2 cellular contexts compared by ENCODE assay signal in the genomic region with DNA sequence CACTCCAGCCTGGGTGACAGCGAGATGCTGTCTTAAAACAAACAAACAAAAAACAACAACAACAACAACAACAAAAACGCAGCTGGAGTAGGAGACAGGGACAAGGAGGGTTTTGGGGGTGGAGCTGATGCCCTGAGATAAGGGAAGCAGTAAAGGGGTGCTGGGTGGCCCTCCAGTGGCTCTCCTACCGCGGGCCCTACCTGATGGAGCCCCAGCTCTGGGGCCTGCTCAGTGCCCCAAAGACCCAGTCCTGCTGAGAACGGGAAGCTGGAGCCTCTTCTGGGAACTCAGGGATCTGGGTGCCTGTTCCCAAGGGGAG.
TF ChIP-seq lines count a peak whose summit lies in the region.

No MANE protein-coding gene starts in this region.

TF ChIP-seq in GM23338, 12 proteins besides CTCF, POLR2A, EP300 and RAD21:
- TF ChIP-seq ZNF114 (CRISPR knock-in tag; IDR thresholded peaks at IDR 0.05), result no peak

TF ChIP-seq in liver, 16 proteins besides CTCF, POLR2A, EP300 and RAD21:
- TF ChIP-seq FOXA1 (IDR thresholded peaks at IDR 0.05) (no peak), TAF1 (conservative IDR thresholded peaks at IDR 0.05) (no peak), YY1 (IDR thresholded peaks at IDR 0.05) (no peak), HNF4A (conservative IDR thresholded peaks at IDR 0.05) (no peak), JUND (IDR thresholded peaks at IDR 0.05) (no peak), EGR1 (IDR thresholded peaks at IDR 0.05; ENCODE audit: low read depth in 2 of 2) (no peak), RXRA (IDR thresholded peaks at IDR 0.05) (no peak), FOXA2 (IDR thresholded peaks at IDR 0.05) (no peak), GABPA (IDR thresholded peaks at IDR 0.05 in 1 of 2, conservative IDR thresholded peaks at IDR 0.05 in 1 of 2) (no peak), NR2F2 (IDR thresholded peaks at IDR 0.05) (no peak)
- TF ChIP-seq, protein P1, sequence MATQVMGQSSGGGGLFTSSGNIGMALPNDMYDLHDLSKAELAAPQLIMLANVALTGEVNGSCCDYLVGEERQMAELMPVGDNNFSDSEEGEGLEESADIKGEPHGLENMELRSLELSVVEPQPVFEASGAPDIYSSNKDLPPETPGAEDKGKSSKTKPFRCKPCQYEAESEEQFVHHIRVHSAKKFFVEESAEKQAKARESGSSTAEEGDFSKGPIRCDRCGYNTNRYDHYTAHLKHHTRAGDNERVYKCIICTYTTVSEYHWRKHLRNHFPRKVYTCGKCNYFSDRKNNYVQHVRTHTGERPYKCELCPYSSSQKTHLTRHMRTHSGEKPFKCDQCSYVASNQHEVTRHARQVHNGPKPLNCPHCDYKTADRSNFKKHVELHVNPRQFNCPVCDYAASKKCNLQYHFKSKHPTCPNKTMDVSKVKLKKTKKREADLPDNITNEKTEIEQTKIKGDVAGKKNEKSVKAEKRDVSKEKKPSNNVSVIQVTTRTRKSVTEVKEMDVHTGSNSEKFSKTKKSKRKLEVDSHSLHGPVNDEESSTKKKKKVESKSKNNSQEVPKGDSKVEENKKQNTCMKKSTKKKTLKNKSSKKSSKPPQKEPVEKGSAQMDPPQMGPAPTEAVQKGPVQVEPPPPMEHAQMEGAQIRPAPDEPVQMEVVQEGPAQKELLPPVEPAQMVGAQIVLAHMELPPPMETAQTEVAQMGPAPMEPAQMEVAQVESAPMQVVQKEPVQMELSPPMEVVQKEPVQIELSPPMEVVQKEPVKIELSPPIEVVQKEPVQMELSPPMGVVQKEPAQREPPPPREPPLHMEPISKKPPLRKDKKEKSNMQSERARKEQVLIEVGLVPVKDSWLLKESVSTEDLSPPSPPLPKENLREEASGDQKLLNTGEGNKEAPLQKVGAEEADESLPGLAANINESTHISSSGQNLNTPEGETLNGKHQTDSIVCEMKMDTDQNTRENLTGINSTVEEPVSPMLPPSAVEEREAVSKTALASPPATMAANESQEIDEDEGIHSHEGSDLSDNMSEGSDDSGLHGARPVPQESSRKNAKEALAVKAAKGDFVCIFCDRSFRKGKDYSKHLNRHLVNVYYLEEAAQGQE (IDR thresholded peaks at IDR 0.05), result no peak
- TF ChIP-seq, protein P2, sequence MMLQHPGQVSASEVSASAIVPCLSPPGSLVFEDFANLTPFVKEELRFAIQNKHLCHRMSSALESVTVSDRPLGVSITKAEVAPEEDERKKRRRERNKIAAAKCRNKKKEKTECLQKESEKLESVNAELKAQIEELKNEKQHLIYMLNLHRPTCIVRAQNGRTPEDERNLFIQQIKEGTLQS (IDR thresholded peaks at IDR 0.05), result no peak
TF ChIP-seq in liver: peak in this region for 0.
